Comparison of ENCODE assay signal across 1 cellular context in genomic region chr2:239304533-239305221, GRCh38.
TF ChIP-seq lines count a peak whose summit lies in the region.

No MANE protein-coding gene starts in this region.

TF ChIP-seq in GM23338, 12 proteins besides CTCF, POLR2A, EP300 and RAD21 (continued from another document):
- TF ChIP-seq REST (IDR thresholded peaks at IDR 0.05; ENCODE audit: unreplicated experiment) (no peak), EZH2phosphoT487 (IDR thresholded peaks at IDR 0.05; ENCODE audit: unreplicated experiment) (no peak), EZH2 (IDR thresholded peaks at IDR 0.05; ENCODE audit: low read depth, unreplicated experiment) (no peak), ZNF114 (CRISPR knock-in tag; IDR thresholded peaks at IDR 0.05) (no peak), ZNF462 (CRISPR knock-in tag; IDR thresholded peaks at IDR 0.05) (no peak), POLR2AphosphoS5 (IDR thresholded peaks at IDR 0.05; ENCODE audit: low read depth) (no peak)
TF ChIP-seq in GM23338: peak in this region for 0.
